In the genomic region with DNA sequence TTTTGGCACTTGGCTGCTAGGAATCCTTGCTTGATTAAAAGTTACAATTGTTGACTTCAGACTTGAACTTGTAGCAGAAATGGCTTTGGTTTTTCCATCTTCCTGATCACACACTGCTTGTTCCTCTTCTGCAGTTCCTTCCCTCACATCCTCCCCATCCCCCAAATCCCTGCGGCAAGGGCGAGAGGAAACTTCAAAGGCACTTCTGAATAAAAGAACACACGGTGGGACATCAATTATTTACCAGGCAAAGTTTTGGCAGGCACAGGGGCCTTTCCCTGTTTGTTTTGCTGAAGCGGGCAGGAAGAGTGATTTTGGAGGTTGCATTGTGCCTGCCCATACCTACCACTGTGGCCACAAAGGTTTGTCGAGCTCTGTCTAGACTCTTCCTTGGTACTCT, we compare ENCODE assay signal across 14 cellular contexts.
"Had no signal": no experiment of that assay in that cellular context is flagged by ENCODE, and none has a peak within 500 bp of the region (broad histone marks: within the 10 kb centered on the region; RNA-seq: fewer than 3 reads in every experiment).

No MANE protein-coding gene starts in this region.

- DNase-seq: activated naive CD4-positive, alpha-beta T cell; activated naive CD8-positive, alpha-beta T cell treated with anti-CD3 and anti-CD28 coated beads, Interleukin-2, amount 10 ng/mL, durations not matched to agents 7 days and 5 days; central memory CD4-positive, alpha-beta T cell; effector CD4-positive, alpha-beta T cell; esophagus squamous epithelium; hippocampal formation; immature natural killer cell; midbrain; pancreas; stimulated activated CD4-positive, alpha-beta T cell treated with anti-CD3 and anti-CD28 coated beads, Interleukin-12 subunit alpha, Interleukin-12 subunit beta, amount 100 ng/mL, for 4 hours; stimulated activated CD4-positive, alpha-beta T cell treated with anti-CD3 and anti-CD28 coated beads, Interleukin-2, amount 100 ng/mL, for 24 hours; T-helper 17 cell had no signal

- H3K36me3 ChIP-seq: esophagus squamous epithelium, pancreas had no signal

- H3K27me3 ChIP-seq: esophagus squamous epithelium, pancreas had no signal

- H3K4me1 ChIP-seq: pancreas had no signal

- H3K4me3 ChIP-seq: coronary artery, esophagus squamous epithelium, lung, pancreas had no signal

- H3K9me3 ChIP-seq: esophagus squamous epithelium, pancreas had no signal

- H3K27ac ChIP-seq: coronary artery, esophagus squamous epithelium, pancreas had no signal
